In genomic region chr1:198937231-198938031, GRCh38 we compare ENCODE assay signal across 8 cellular contexts.
DNase-seq lines count a peak whose midpoint lies in the region; ATAC-seq and TF ChIP-seq lines count a peak whose summit lies in the region.

No MANE protein-coding gene starts in this region.

- TF ChIP-seq CTCF in Calu3 (IDR thresholded peaks at IDR 0.05; ENCODE audit: unreplicated experiment) (no peak), natural killer cell (IDR thresholded peaks at IDR 0.05) (no peak)

- no TSS peak for BruUV-seq in Calu3 (replicated peaks; lab: Mats Ljungman, UMichigan)

- ATAC-seq in GM19372 (IDR thresholded peaks at IDR 0.05; ENCODE audit: low read depth, unreplicated experiment) (peak; percentile 93), HG03442 (IDR thresholded peaks at IDR 0.05; ENCODE audit: unreplicated experiment) (peak; percentile 93), natural killer cell (peak; percentile 77 to 92 (median 87))

- H3K36me3 Mint-ChIP-seq in Calu3 (ENCODE audit: insufficient read depth, unreplicated experiment) (peaks cover 6% of the 10 kb centered on the region), natural killer cell (no peaks in the 10 kb centered on the region)

- intact Hi-C loops in Calu3 (cut with micrococcal nuclease; ENCODE audit: unreplicated experiment) = loop anchor here (5.0 to 10.0 kb wide), 3 partner anchors 175 to 527 kb away; no protein-coding TSS in a partner anchor
- intact Hi-C loops in natural killer cell (cut with micrococcal nuclease) = loop anchor here (5.0 to 10.0 kb wide), 7 partner anchors 35 to 773 kb away; no protein-coding TSS in a partner anchor

- CTCF ChIA-PET in Calu3 (lab: Charles Lee) = interaction anchor here (0.9 to 1.9 kb wide), 4 partner anchors 9 to 526 kb away, joined by 4 to 9 read pairs (median 6); no protein-coding TSS in a partner anchor

- H3K4me1 Mint-ChIP-seq in Calu3 (ENCODE audit: low read depth, unreplicated experiment) (no peaks in the 10 kb centered on the region), natural killer cell (peaks cover 12 to 21% of the 10 kb centered on the region in 2 donors)

- H3K9me3 Mint-ChIP-seq in Calu3 (ENCODE audit: low read depth, unreplicated experiment) (no peaks in the 10 kb centered on the region), natural killer cell (peaks cover 0 to 2% of the 10 kb centered on the region in 2 donors)

- no peak overlapping the region for H3K27ac Mint-ChIP-seq in Calu3 (ENCODE audit: unreplicated experiment)
- no peak overlapping the region for H3K27ac Mint-ChIP-seq in natural killer cell

- H3K4me3 Mint-ChIP-seq in Calu3 (ENCODE audit: low read depth, unreplicated experiment) (no peak overlapping the region), natural killer cell (no peak overlapping the region)

- DNase-seq in Calu3 = peak; percentile 66
- peak; percentile 96 for DNase-seq in NCI-H69 (lab: John Stamatoyannopoulos, UW)
- peak; percentile 45 to 54 for DNase-seq in activated T-cell treated with anti-CD3 and anti-CD28 coated beads, Interleukin-2, amount 50 U/mL, for 48 hours
- peak; percentile 95 for DNase-seq in fibroblast of peridontal ligament (ENCODE audit: extremely low read depth)
- peak; percentile 53 for DNase-seq in natural killer cell
- peak; percentile 46 for DNase-seq in ureter (ENCODE audit: low spot score)

- H3K27me3 Mint-ChIP-seq in Calu3 (ENCODE audit: unreplicated experiment) (no peaks in the 10 kb centered on the region), natural killer cell (ENCODE audit: low read depth in 2 of 2) (no peaks in the 10 kb centered on the region)

Comparison
In these comparisons a context has a peak if more than half of its experiments do, and no peak if none do; other contexts are left out.
1. Peak in every context shown above with its lines: DNase-seq and ATAC-seq.
2. DNase-seq: peak in every context shown above with its lines; median percentile 96 in NCI-H69; 95 in fibroblast of peridontal ligament; 66 in Calu3; 53 in natural killer cell; 50 in activated T-cell treated with anti-CD3 and anti-CD28 coated beads, Interleukin-2, amount 50 U/mL, for 48 hours; 46 in ureter.